In genomic region chr1:14745815-14746214, GRCh38 we compare ENCODE assay signal across 1 cellular context.
A peak's percentile ranks its signal among the peaks of the same experiment; 100 is the strongest.
TF ChIP-seq lines count a peak whose summit lies in the region.

No MANE protein-coding gene starts in this region.

TF ChIP-seq in K562, 482 proteins besides CTCF, POLR2A, EP300 and RAD21 (continued from another document and continues in another):
- no peak for TF ChIP-seq E2F8 (IDR thresholded peaks at IDR 0.05; ENCODE audit: low read depth, partially characterized antibody)
- no peak for TF ChIP-seq HMGXB4 (CRISPR knock-in tag; IDR thresholded peaks at IDR 0.05)
- TF ChIP-seq TAF7 (tag; IDR thresholded peaks at IDR 0.05): no peak
- TF ChIP-seq BMI1 (IDR thresholded peaks at IDR 0.05; ENCODE audit: low read length): no peak
- no peak for TF ChIP-seq ZNF431 (CRISPR knock-in tag; IDR thresholded peaks at IDR 0.05)
- no peak for TF ChIP-seq E4F1 (CRISPR knock-in tag; IDR thresholded peaks at IDR 0.05; ENCODE audit: borderline replicate concordance)
- peak; percentile 54; the same call in 1 of the 2 replicates for TF ChIP-seq C11orf30 (IDR thresholded peaks at IDR 0.05; ENCODE audit: low read depth)
- TF ChIP-seq ZNF592 (IDR thresholded peaks at IDR 0.05): no peak
- TF ChIP-seq PPARD (CRISPR knock-in tag; IDR thresholded peaks at IDR 0.05): no peak
- TF ChIP-seq ZNF134 (CRISPR knock-in tag; conservative IDR thresholded peaks at IDR 0.05): no peak
- TF ChIP-seq CEBPB (tag; IDR thresholded peaks at IDR 0.05): 0 out of 2 replicates have a peak, but pooled peaks have one; percentile 35
- no peak for TF ChIP-seq BRF1 (IDR thresholded peaks at IDR 0.05; ENCODE audit: borderline replicate concordance, extremely low read depth, insufficient read length)
- no peak for TF ChIP-seq ARNT (IDR thresholded peaks at IDR 0.05)
- no peak for TF ChIP-seq YY1 (IDR thresholded peaks at IDR 0.05; ENCODE audit: borderline replicate concordance in 1 of 3, control insufficient read depth in 1 of 3, extremely low read depth in 1 of 3, insufficient read depth in 3 of 3, insufficient read length in 1 of 3, insufficient replicate concordance in 2 of 3, low read depth in 1 of 3, low read length in 2 of 3)
- TF ChIP-seq MAFG (tag; conservative IDR thresholded peaks at IDR 0.05): peak; percentile 63
- TF ChIP-seq NFE2L1 (tag; IDR thresholded peaks at IDR 0.05; ENCODE audit: borderline replicate concordance, low read depth): 0 out of 2 replicates have a peak, but pooled peaks have one; percentile 12
- TF ChIP-seq TAL1 (IDR thresholded peaks at IDR 0.05): no peak
- TF ChIP-seq ELK3 (CRISPR knock-in tag; IDR thresholded peaks at IDR 0.05): no peak
- TF ChIP-seq IRF2 (CRISPR knock-in tag; IDR thresholded peaks at IDR 0.05): no peak
- TF ChIP-seq KDM1A (IDR thresholded peaks at IDR 0.05): no peak
- TF ChIP-seq ZNF140 (CRISPR knock-in tag; IDR thresholded peaks at IDR 0.05): no peak
- TF ChIP-seq THRAP3 (IDR thresholded peaks at IDR 0.05; ENCODE audit: borderline replicate concordance): no peak
- TF ChIP-seq SMARCC2 (IDR thresholded peaks at IDR 0.05; ENCODE audit: low read depth): no peak
- TF ChIP-seq ATF1 (CRISPR knock-in tag; IDR thresholded peaks at IDR 0.05): no peak
- no peak for TF ChIP-seq ATF1 (tag; IDR thresholded peaks at IDR 0.05)
- TF ChIP-seq POLR2H (tag; IDR thresholded peaks at IDR 0.05; ENCODE audit: low read depth): no peak
- TF ChIP-seq ZNF239 (CRISPR knock-in tag; IDR thresholded peaks at IDR 0.05): no peak
- peak; percentile 36; the same call in 1 of the 2 replicates for TF ChIP-seq MAFK (IDR thresholded peaks at IDR 0.05; ENCODE audit: low read length)
- TF ChIP-seq ZFP36 (IDR thresholded peaks at IDR 0.05; ENCODE audit: low read depth, low read length, partially characterized antibody): no peak
- TF ChIP-seq NFRKB (IDR thresholded peaks at IDR 0.05; ENCODE audit: low read depth): no peak
- no peak for TF ChIP-seq NEUROD1 (IDR thresholded peaks at IDR 0.05; ENCODE audit: borderline replicate concordance, low read depth, low read length, partially characterized antibody)
- TF ChIP-seq ETS1 (conservative IDR thresholded peaks at IDR 0.05; ENCODE audit: control insufficient read depth, low read depth, low read length): no peak
- TF ChIP-seq ZFP91 (CRISPR knock-in tag; IDR thresholded peaks at IDR 0.05): no peak
- no peak for TF ChIP-seq HMBOX1 (IDR thresholded peaks at IDR 0.05)
- no peak for TF ChIP-seq ZNF124 (CRISPR knock-in tag; IDR thresholded peaks at IDR 0.05)
- peak; percentile 32 for TF ChIP-seq MAFF (IDR thresholded peaks at IDR 0.05; ENCODE audit: low read length)
- TF ChIP-seq ZNF316 (IDR thresholded peaks at IDR 0.05): peak; percentile 74
- no peak for TF ChIP-seq ZNF232 (CRISPR knock-in tag; IDR thresholded peaks at IDR 0.05)
- TF ChIP-seq THAP7 (CRISPR knock-in tag; IDR thresholded peaks at IDR 0.05): no peak
- no peak for TF ChIP-seq STAG1 (CRISPR knock-in tag; IDR thresholded peaks at IDR 0.05; ENCODE audit: borderline replicate concordance)
- no peak for TF ChIP-seq HOMEZ (CRISPR knock-in tag; IDR thresholded peaks at IDR 0.05)
- no peak for TF ChIP-seq SAFB2 (IDR thresholded peaks at IDR 0.05; ENCODE audit: borderline replicate concordance, low read depth, low read length, severe bottlenecking)
